Comparison of ENCODE assay signal across 17 cellular contexts in the genomic region with DNA sequence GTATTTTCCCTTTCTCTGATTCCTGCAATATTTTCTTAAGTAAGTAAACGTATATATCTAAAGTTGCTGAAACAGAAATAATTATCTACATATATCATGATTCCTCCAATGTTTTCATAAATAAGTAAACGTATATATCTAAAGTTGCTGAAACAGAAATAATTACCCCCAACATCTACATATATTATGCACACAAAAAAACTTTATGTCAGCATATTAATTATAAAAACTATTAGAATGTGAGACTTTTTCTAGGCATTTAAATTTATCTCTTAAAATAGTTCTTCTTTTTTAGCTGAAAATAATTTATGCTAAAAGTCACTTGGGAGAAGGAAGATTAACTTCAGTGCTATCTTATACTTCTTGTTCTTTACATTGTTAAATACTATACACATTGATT.
DNase-seq lines count a peak whose midpoint lies in the region; ATAC-seq, FAIRE-seq and TF ChIP-seq lines count a peak whose summit lies in the region.
"Had no signal": no experiment of that assay in that cellular context is flagged by ENCODE, and none has a peak within 500 bp of the region (broad histone marks: within the 10 kb centered on the region; RNA-seq: fewer than 3 reads in every experiment).

No MANE protein-coding gene starts in this region.

- H3K27ac ChIP-seq in mammary epithelial cell (ENCODE audit: insufficient read depth, low read depth, low read length) (peak overlapping the region; percentile 45), breast epithelium (no peak overlapping the region), kidney (ENCODE audit: low read depth in 2 of 2, low read length in 2 of 2) (no peak overlapping the region)
- H3K27ac ChIP-seq: 22Rv1, GM23248 had no signal

- no peak overlapping the region for H2AFZ ChIP-seq in mammary epithelial cell (ENCODE audit: low read depth, low read length)
- H2AFZ ChIP-seq: GM23248 had no signal

- dilution Hi-C loops in mammary epithelial cell (cut with HindIII; ENCODE audit: low sequenced_read_pairs): loop anchor here (5.0 kb wide), 1 partner anchor 37 kb away; no protein-coding TSS in a partner anchor

- H3K9me3 ChIP-seq in mammary epithelial cell (replicated peaks; ENCODE audit: insufficient read depth, low read length) (no peaks in the 10 kb centered on the region), breast epithelium (no peaks in the 10 kb centered on the region), kidney (ENCODE audit: control insufficient read depth in 1 of 2, low read length in 2 of 2) (no peaks in the 10 kb centered on the region)

- peaks cover 69% of the 10 kb centered on the region for H3K4me1 ChIP-seq in mammary epithelial cell (ENCODE audit: insufficient read depth, low read length)
- H3K4me1 ChIP-seq in breast epithelium: no peaks in the 10 kb centered on the region
- H3K4me1 ChIP-seq in kidney (ENCODE audit: control insufficient read depth in 1 of 2, insufficient read depth in 1 of 2, low read depth in 1 of 2, low read length in 2 of 2): peaks cover 0 to 7% of the 10 kb centered on the region in 2 donors

- WGBS in mammary epithelial cell (ENCODE audit: low coverage, missing lambda C conversion rate): 100% methylated on average over 2 of the region's 2 CpGs

- CTCF ChIA-PET in mammary epithelial cell (lab: Charles Lee; ENCODE audit: low non-redundant PET): no interaction called here

- TF ChIP-seq CTCF in mammary epithelial cell (conservative IDR thresholded peaks at IDR 0.05 in 1 of 2, IDR thresholded peaks at IDR 0.05 in 1 of 2; ENCODE audit: extremely low read depth in 1 of 2, insufficient read depth in 1 of 2, low read depth in 1 of 2, low read length in 2 of 2) (no peak), breast epithelium (IDR thresholded peaks at IDR 0.05) (no peak), kidney (IDR thresholded peaks at IDR 0.05; ENCODE audit: borderline replicate concordance, extremely low read depth, insufficient read depth) (no peak)

- intact Hi-C loops in mammary epithelial cell (cut with micrococcal nuclease): no loop called here
- intact Hi-C loops in breast epithelium (cut with DNase I; ENCODE audit: low total_unique reads): no loop called here
- intact Hi-C loops in kidney (cut with DNase I): no loop called here
- intact Hi-C loops in Right ventricle myocardium superior (cut with DNase I): no loop called here

- H3K79me2 ChIP-seq in mammary epithelial cell (ENCODE audit: insufficient read depth, low read length): no peaks in the 10 kb centered on the region

- in situ Hi-C loops in mammary epithelial cell (cut with MboI; ENCODE audit: low sequenced_read_pairs in 2 of 2): no loop called here

- H3K36me3 ChIP-seq in mammary epithelial cell (ENCODE audit: insufficient read depth, low read length): no peaks in the 10 kb centered on the region
- H3K36me3 ChIP-seq in breast epithelium: no peaks in the 10 kb centered on the region
- H3K36me3 ChIP-seq in kidney (ENCODE audit: control insufficient read depth in 1 of 2, insufficient read depth in 2 of 2, low read length in 2 of 2): peaks cover 0 to 2% of the 10 kb centered on the region in 2 donors

- no TSS peak for BruUV-seq in mammary epithelial cell (replicated peaks; lab: Mats Ljungman, UMichigan)

- peak overlapping the region; percentile 45 for H3K4me2 ChIP-seq in mammary epithelial cell (ENCODE audit: insufficient read depth, low read depth, low read length)

- no peak for TF ChIP-seq POLR2A in breast epithelium (IDR thresholded peaks at IDR 0.05)

- FAIRE-seq in endometrium (lab: Jason Lieb, UNC): peak; percentile 8
- peak; percentile 38 for FAIRE-seq in kidney (lab: Jason Lieb, UNC)
- FAIRE-seq: GM12878, GM18507 had no signal

- H3K9ac ChIP-seq in mammary epithelial cell (ENCODE audit: insufficient read depth, low read length) (no peak overlapping the region), kidney (ENCODE audit: low read length in 2 of 2) (no peak overlapping the region)
- H3K9ac ChIP-seq: GM23248 had no signal

- no peak for ATAC-seq in Right ventricle myocardium superior (ENCODE audit: poor library complexity)
- ATAC-seq: GM12878, HCT116 had no signal

- no peaks in the 10 kb centered on the region for H3K27me3 ChIP-seq in mammary epithelial cell (ENCODE audit: insufficient read depth, low read length)
- H3K27me3 ChIP-seq in breast epithelium: no peaks in the 10 kb centered on the region

- DNase-seq in mammary epithelial cell (no peak), breast epithelium (ENCODE audit: low spot score in 2 of 2) (no peak), kidney (no peak), SW 1271 (lab: John Stamatoyannopoulos, UW) (no peak), Right ventricle myocardium superior (no peak), NOMO-1 treated with dmso at 0.1 percent for 144 hours (lab: John Stamatoyannopoulos, UW; ENCODE audit: unreplicated experiment) (no peak)
- DNase-seq: ACHN; C1 segment of cervical spinal cord; Calu3; CD4-positive, alpha-beta T cell; DMS 273 treated with DMSO at 0.1 percent for 48 hours; GM23248 had no signal

- H3K4me3 ChIP-seq in mammary epithelial cell (replicated peaks in 1 of 3; ENCODE audit: insufficient read depth in 1 of 3, low read depth in 2 of 3, low read length in 3 of 3) (no peak overlapping the region), breast epithelium (no peak overlapping the region), kidney (ENCODE audit: low read length in 2 of 2) (no peak overlapping the region)
- H3K4me3 ChIP-seq: GM12878, GM23248 had no signal

- H4K20me1 ChIP-seq in mammary epithelial cell (ENCODE audit: insufficient read depth, low read length): no peaks in the 10 kb centered on the region
